In the genomic region with DNA sequence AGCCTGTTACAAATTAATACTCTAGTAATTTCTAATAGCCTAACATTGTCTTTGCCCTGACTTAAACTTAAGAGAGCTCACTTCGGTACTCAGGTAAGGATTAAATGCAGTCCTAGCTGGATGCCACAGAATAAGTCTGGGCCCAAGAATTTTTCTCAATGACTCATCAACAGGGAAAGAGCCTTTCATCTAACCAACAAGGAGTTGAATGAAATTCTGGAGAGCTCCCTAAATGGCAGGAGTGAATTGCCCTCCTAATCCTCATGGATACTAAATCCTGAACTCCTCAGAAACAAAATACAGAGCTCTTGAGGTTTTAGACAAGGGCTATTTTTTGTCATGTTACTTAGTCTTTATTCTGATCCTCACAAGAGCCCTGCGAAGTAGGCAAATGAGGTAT, we compare ENCODE assay signal across 26 cellular contexts.
DNase-seq lines count a peak whose midpoint lies in the region; ATAC-seq, FAIRE-seq and TF ChIP-seq lines count a peak whose summit lies in the region.
"Had no signal": no experiment of that assay in that cellular context is flagged by ENCODE, and none has a peak within 500 bp of the region (broad histone marks: within the 10 kb centered on the region; RNA-seq: fewer than 3 reads in every experiment).

No MANE protein-coding gene starts in this region.

- TF ChIP-seq CTCF in foreskin keratinocyte (conservative IDR thresholded peaks at IDR 0.05) (no peak), retinal pigment epithelial cell (conservative IDR thresholded peaks at IDR 0.05; ENCODE audit: low read depth, low read length) (no peak)

- no peak overlapping the region for H3K27ac ChIP-seq in foreskin keratinocyte
- H3K27ac ChIP-seq: dorsolateral prefrontal cortex, epithelial cell of prostate, heart left ventricle, parathyroid adenoma, uterus, WERI-Rb-1 had no signal

- peak; percentile 4 for DNase-seq in H54 (ENCODE audit: insufficient read length, low spot score)
- DNase-seq in NT2/D1 (ENCODE audit: low read depth, low spot score): peak; percentile 50
- DNase-seq in foreskin keratinocyte: peak in 1 of 2 donors; percentile 24
- DNase-seq in retinal pigment epithelial cell (ENCODE audit: low read depth): peak; percentile 15
- no peak for DNase-seq in anterior cingulate cortex (lab: John Stamatoyannopoulos, UW)
- no peak for DNase-seq in dermis blood vessel endothelial cell
- DNase-seq: activated CD4-positive, alpha-beta T cell treated with anti-CD3 and anti-CD28 coated beads, Interleukin-2, amount 50 U/mL, for 1 hour; dorsolateral prefrontal cortex; heart left ventricle; left ventricle myocardium superior; midbrain; NCI-H1105; NCI-H1930; NCI-H748 treated with DMSO at 0.1 percent for 48 hours; Right ventricle myocardium superior; stimulated activated CD4-positive, alpha-beta T cell treated with anti-CD3 and anti-CD28 coated beads, Interleukin-4, amount 100 ng/mL, for 4 hours; stimulated activated naive CD4-positive, alpha-beta T cell; T-helper 9 cell; uterus; WERI-Rb-1 had no signal

- ATAC-seq in foreskin keratinocyte (peak; percentile 49), HG03139 (IDR thresholded peaks at IDR 0.05; ENCODE audit: unreplicated experiment) (no peak)
- ATAC-seq: heart left ventricle; left ventricle myocardium superior; natural killer cell treated with Interleukin-12 subunit alpha and Interleukin-12 subunit beta and Interleukin-15 and Interleukin-18, amount 100 ng/mL, for 72 hours; sciatic nerve had no signal

- H3K9me3 ChIP-seq in NT2/D1 (ENCODE audit: insufficient read depth, low read length): no peaks in the 10 kb centered on the region
- H3K9me3 ChIP-seq: heart left ventricle, uterus had no signal

- H3K4me3 ChIP-seq in NT2/D1 (ENCODE audit: insufficient read length, low read depth) (no peak overlapping the region), retinal pigment epithelial cell (ENCODE audit: low read length) (no peak overlapping the region)
- H3K4me3 ChIP-seq: dorsolateral prefrontal cortex, heart left ventricle, uterus had no signal

- H3K27me3 ChIP-seq in NT2/D1 (ENCODE audit: insufficient read depth, insufficient read length) (no peaks in the 10 kb centered on the region), foreskin keratinocyte (no peaks in the 10 kb centered on the region)
- H3K27me3 ChIP-seq: heart left ventricle, uterus had no signal

- H3K36me3 ChIP-seq in NT2/D1 (ENCODE audit: insufficient read depth, insufficient read length, low read length): no peaks in the 10 kb centered on the region
- H3K36me3 ChIP-seq: heart left ventricle, uterus, WERI-Rb-1 had no signal

- H3K9ac ChIP-seq in NT2/D1 (ENCODE audit: insufficient read length, low read depth): no peak overlapping the region
- H3K9ac ChIP-seq: parathyroid adenoma had no signal

- no peaks in the 10 kb centered on the region for H3K4me1 ChIP-seq in NT2/D1 (ENCODE audit: insufficient read depth, insufficient read length)
- no peaks in the 10 kb centered on the region for H3K4me1 ChIP-seq in foreskin keratinocyte
- H3K4me1 ChIP-seq: heart left ventricle, parathyroid adenoma, uterus had no signal

- FAIRE-seq in H54 (lab: Jason Lieb, UNC): no peak
- FAIRE-seq: D721Med had no signal

- no peak for TF ChIP-seq POLR2A in H54 (IDR thresholded peaks at IDR 0.05; ENCODE audit: low read depth, low read length)

Comparison
In these comparisons a context has a peak if more than half of its experiments do, and no peak if none do; other contexts are left out.
1. DNase-seq: peak in H54 (single experiment), NT2/D1 (single experiment) and retinal pigment epithelial cell (single experiment); none in anterior cingulate cortex (0 of 58) and dermis blood vessel endothelial cell (single experiment).